ENCODE assay signal across 12 cellular contexts in the genomic region with DNA sequence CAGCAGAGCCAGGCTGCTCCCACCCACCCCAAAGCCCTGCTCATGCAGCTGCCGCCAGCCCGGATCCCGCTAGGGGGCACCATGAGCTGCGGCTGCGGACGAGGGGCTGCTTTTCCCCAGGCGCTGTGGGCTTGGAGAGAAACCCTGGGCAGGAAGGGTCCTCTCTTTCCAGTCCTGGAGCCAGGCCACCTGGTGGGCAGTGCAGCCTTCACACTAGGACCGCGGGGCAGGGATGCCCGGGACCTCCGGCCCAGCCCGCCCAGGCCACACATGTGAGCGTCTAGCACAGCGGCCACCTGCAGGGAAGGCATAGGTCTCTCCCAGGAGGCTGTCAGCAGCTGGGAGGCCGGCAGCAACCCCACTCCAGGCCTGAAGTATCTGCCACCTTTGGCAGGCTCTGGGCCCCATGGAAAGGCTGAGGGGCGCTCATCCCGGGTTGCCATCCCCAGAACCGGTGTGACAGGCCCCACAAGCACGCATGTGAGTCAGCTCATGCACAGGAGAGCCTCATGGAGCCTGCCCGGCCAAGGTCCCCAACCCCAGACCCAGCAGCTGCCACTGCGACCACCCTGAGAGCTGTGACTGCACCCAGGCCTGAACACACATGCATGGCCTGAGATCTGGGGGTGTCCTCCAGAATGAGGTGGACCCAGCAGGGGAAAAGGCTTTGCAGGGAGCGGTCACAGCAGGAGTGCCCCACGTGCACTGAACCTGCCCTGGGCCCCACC.
DNase-seq lines count a peak whose midpoint lies in the region; ATAC-seq, FAIRE-seq and TF ChIP-seq lines count a peak whose summit lies in the region.
"Had no signal": no experiment of that assay in that cellular context is flagged by ENCODE, and none has a peak within 500 bp of the region (broad histone marks: within the 10 kb centered on the region; RNA-seq: fewer than 3 reads in every experiment).

No MANE protein-coding gene starts in this region.

- H4K20me1 ChIP-seq in astrocyte (ENCODE audit: insufficient read depth, low read length), result no peaks in the 10 kb centered on the region

- intact Hi-C loops in stomach (cut with DNase I; ENCODE audit: low total_unique reads) (no loop called here), esophagus squamous epithelium (cut with DNase I) (no loop called here)

- H3K27me3 Mint-ChIP-seq in astrocyte (ENCODE audit: low read depth, unreplicated experiment), result peaks cover 25% of the 10 kb centered on the region
- H3K27me3 Mint-ChIP-seq: dendritic cell treated with granulocyte-macrophage colony-stimulating factor and Interleukin-4, amounts not matched to agents 40 ng/mL and 50 ng/mL, for 4 days had no signal

- H3K4me3 Mint-ChIP-seq in astrocyte (ENCODE audit: unreplicated experiment), result no peak overlapping the region
- H3K4me3 Mint-ChIP-seq: dendritic cell treated with granulocyte-macrophage colony-stimulating factor and Interleukin-4, amounts not matched to agents 40 ng/mL and 50 ng/mL, for 4 days had no signal

- no peaks in the 10 kb centered on the region for H3K4me1 Mint-ChIP-seq in astrocyte (ENCODE audit: low read depth, unreplicated experiment)

- FAIRE-seq in astrocyte (lab: Jason Lieb, UNC), result no peak
- FAIRE-seq: A204.1 had no signal

- H3K9ac ChIP-seq in astrocyte (ENCODE audit: low read length), result no peak overlapping the region

- H3K36me3 ChIP-seq in astrocyte (ENCODE audit: insufficient read depth, low read length) (no peaks in the 10 kb centered on the region), kidney epithelial cell (ENCODE audit: control insufficient read depth, insufficient read depth, low read length) (no peaks in the 10 kb centered on the region), stomach (no peaks in the 10 kb centered on the region), esophagus squamous epithelium (no peaks in the 10 kb centered on the region)

- H3K27ac ChIP-seq in astrocyte (ENCODE audit: low read depth, low read length) (no peak overlapping the region), stomach (no peak overlapping the region), esophagus squamous epithelium (no peak overlapping the region)
- H3K27ac ChIP-seq: psoas muscle had no signal

- H3K4me3 ChIP-seq in astrocyte (ENCODE audit: insufficient read depth, low read depth, low read length), result no peak overlapping the region
- H3K4me3 ChIP-seq in kidney epithelial cell (ENCODE audit: low read depth, low read length), result no peak overlapping the region
- no peak overlapping the region for H3K4me3 ChIP-seq in stomach
- no peak overlapping the region for H3K4me3 ChIP-seq in esophagus squamous epithelium
- H3K4me3 ChIP-seq: psoas muscle had no signal

- no peak overlapping the region for H3K27ac Mint-ChIP-seq in astrocyte (ENCODE audit: unreplicated experiment)
- H3K27ac Mint-ChIP-seq: dendritic cell treated with granulocyte-macrophage colony-stimulating factor and Interleukin-4, amounts not matched to agents 40 ng/mL and 50 ng/mL, for 4 days had no signal

- H3K36me3 Mint-ChIP-seq in astrocyte (ENCODE audit: low read depth, unreplicated experiment), result no peaks in the 10 kb centered on the region

- ATAC-seq in GM21576 (IDR thresholded peaks at IDR 0.05; ENCODE audit: unreplicated experiment), result no peak
- ATAC-seq: psoas muscle had no signal

- H3K9me3 ChIP-seq in astrocyte (ENCODE audit: insufficient read depth, low read depth, low read length) (peaks cover 7% of the 10 kb centered on the region), stomach (peaks cover 0 to 32% (median 29%) of the 10 kb centered on the region in 4 donors), esophagus squamous epithelium (peaks cover 0 to 9% (median 0%) of the 10 kb centered on the region in 3 donors)
- H3K9me3 ChIP-seq: psoas muscle had no signal

- peaks cover 13% of the 10 kb centered on the region for H3K9me3 Mint-ChIP-seq in astrocyte (ENCODE audit: unreplicated experiment)
- H3K9me3 Mint-ChIP-seq: dendritic cell treated with granulocyte-macrophage colony-stimulating factor and Interleukin-4, amounts not matched to agents 40 ng/mL and 50 ng/mL, for 4 days had no signal

- no peak for TF ChIP-seq POLR2A in stomach (IDR thresholded peaks at IDR 0.05)
- no peak for TF ChIP-seq POLR2A in esophagus squamous epithelium (IDR thresholded peaks at IDR 0.05)

- TF ChIP-seq EP300 in stomach (IDR thresholded peaks at IDR 0.05), result no peak

- H3K79me2 ChIP-seq in astrocyte (ENCODE audit: insufficient read depth, low read length), result no peaks in the 10 kb centered on the region

- H2AFZ ChIP-seq in astrocyte (ENCODE audit: low read depth, low read length), result no peak overlapping the region

- no peak overlapping the region for H3K4me2 ChIP-seq in astrocyte (ENCODE audit: low read length)

- WGBS in stomach, 5 donors, result 30 to 44% (median 38%) methylated on average over 8 to 23 of the region's 23 CpGs
- WGBS in esophagus squamous epithelium, 2 donors, result 34 to 80% methylated on average over 1 to 4 of the region's 23 CpGs

- no peaks in the 10 kb centered on the region for H3K4me1 ChIP-seq in astrocyte (ENCODE audit: insufficient read depth, low read length)
- H3K4me1 ChIP-seq in stomach, result no peaks in the 10 kb centered on the region
- H3K4me1 ChIP-seq in esophagus squamous epithelium, result no peaks in the 10 kb centered on the region
- H3K4me1 ChIP-seq: psoas muscle had no signal

- H3K27me3 ChIP-seq in astrocyte (ENCODE audit: insufficient read depth, low read length), result peaks cover 14% of the 10 kb centered on the region
- H3K27me3 ChIP-seq in kidney epithelial cell (ENCODE audit: control insufficient read depth, insufficient read depth, low read length), result peaks cover 10% of the 10 kb centered on the region
- peaks cover 0 to 39% (median 7%) of the 10 kb centered on the region in 3 donors for H3K27me3 ChIP-seq in stomach
- H3K27me3 ChIP-seq in esophagus squamous epithelium, result peaks cover 0 to 7% (median 0%) of the 10 kb centered on the region in 4 donors

- TF ChIP-seq CTCF in astrocyte (IDR thresholded peaks at IDR 0.05; ENCODE audit: insufficient read depth, low read depth, low read length), result peak; percentile 23
- TF ChIP-seq CTCF in kidney epithelial cell (IDR thresholded peaks at IDR 0.05; ENCODE audit: insufficient read depth, low read length, poor library complexity, severe bottlenecking), result peak; percentile 80
- peak in 3 of 7 experiments; percentile 11 to 24 (median 13) for TF ChIP-seq CTCF in stomach (IDR thresholded peaks at IDR 0.05)
- peak in 2 of 6 experiments; percentile 27 to 29 for TF ChIP-seq CTCF in esophagus squamous epithelium (IDR thresholded peaks at IDR 0.05)

- DNase-seq in NCI-H510A treated with DMSO at 0.1 percent for 48 hours (lab: John Stamatoyannopoulos, UW) (peak; percentile 20), NCI-H510A (lab: John Stamatoyannopoulos, UW) (no peak), astrocyte (ENCODE audit: low read depth) (no peak), kidney epithelial cell (ENCODE audit: low read depth) (no peak), stomach (peak; percentile 22), esophagus squamous epithelium (lab: John Stamatoyannopoulos, UW) (no peak)
- no peak for DNase-seq in activated effector memory CD4-positive, alpha-beta T cell treated with anti-CD3 and anti-CD28 coated beads, Interleukin-2, amount 50 U/mL, for 16 hours
- DNase-seq: activated T-cell treated with anti-CD3 and anti-CD28 coated beads for 4 hours, psoas muscle had no signal

Comparison
In these comparisons a context has a peak if more than half of its experiments do, and no peak if none do; other contexts are left out.
1. DNase-seq: peak in NCI-H510A treated with DMSO at 0.1 percent for 48 hours (single experiment) and stomach (single experiment); none in NCI-H510A (single experiment), astrocyte (single experiment), kidney epithelial cell (single experiment), esophagus squamous epithelium (single experiment) and activated effector memory CD4-positive, alpha-beta T cell treated with anti-CD3 and anti-CD28 coated beads, Interleukin-2, amount 50 U/mL, for 16 hours (single experiment).